Comparison of ENCODE assay signal across 21 cellular contexts in the genomic region with DNA sequence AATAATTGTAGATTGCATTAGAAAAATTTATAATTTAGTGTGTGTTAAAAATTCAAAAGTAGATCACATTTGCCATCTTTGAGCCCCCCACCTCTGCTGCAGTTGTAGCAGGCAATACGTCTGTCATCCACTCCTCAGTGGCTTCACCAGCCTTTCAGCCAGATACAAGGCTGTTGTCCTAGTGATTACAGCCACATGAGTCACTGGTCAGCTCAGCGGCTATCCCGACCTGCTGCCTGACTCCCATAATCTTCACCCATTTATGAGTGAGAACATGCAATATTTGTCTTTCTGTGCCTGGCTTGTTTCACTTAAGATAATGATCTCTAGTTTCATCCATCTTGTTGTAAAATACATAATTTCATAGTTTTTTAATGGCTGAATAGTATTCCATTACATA. TPM values are rescaled to one million over a fixed set of nuclear protein-coding genes. Genes with fewer than 3 reads are reported as not detected.
DNase-seq lines count a peak whose midpoint lies in the region; ATAC-seq and TF ChIP-seq lines count a peak whose summit lies in the region.
"Had no signal": no experiment of that assay in that cellular context is flagged by ENCODE, and none has a peak within 500 bp of the region (broad histone marks: within the 10 kb centered on the region; RNA-seq: fewer than 3 reads in every experiment).

No MANE protein-coding gene starts in this region.

- DNase-seq in HCEC 1CT (peak; percentile 46), Panc1 (ENCODE audit: low read depth, low spot score) (peak; percentile 25), choroid plexus epithelial cell (ENCODE audit: low read depth) (peak; percentile 68), osteoblast (ENCODE audit: insufficient read length, low spot score, missing footprints) (peak; percentile 48), OCI-M1 (lab: John Stamatoyannopoulos, UW) (no peak), omental fat pad (ENCODE audit: low spot score) (no peak)
- no peak for DNase-seq in activated naive CD4-positive, alpha-beta T cell treated with anti-CD3 and anti-CD28 coated beads, Interleukin-2, amount 10 ng/mL, durations not matched to agents 7 days and 5 days
- DNase-seq: activated CD4-positive, alpha-beta T cell treated with anti-CD3 and anti-CD28 coated beads, Interleukin-2, amount 10 ng/mL, durations not matched to agents 7 days and 5 days; activated naive CD4-positive, alpha-beta T cell; cortex of kidney; DMS153; H9; lower lobe of right lung; naive thymus-derived CD8-positive, alpha-beta T cell; NCI-H1694 treated with DMSO at 0.1 percent for 48 hours; NCI-H510A; transverse colon had no signal

- no peaks in the 10 kb centered on the region for H3K36me3 ChIP-seq in Panc1 (ENCODE audit: control insufficient read depth, insufficient read depth, low read length)
- H3K36me3 ChIP-seq in osteoblast (ENCODE audit: insufficient read depth, low read length): no peaks in the 10 kb centered on the region
- H3K36me3 ChIP-seq: BLaER1, gastroesophageal sphincter, lower lobe of right lung, transverse colon had no signal

- no peaks in the 10 kb centered on the region for H3K4me1 Mint-ChIP-seq in activated naive CD4-positive, alpha-beta T cell treated with anti-CD3 and anti-CD28 coated beads, Interleukin-2, amount 10 ng/mL, durations not matched to agents 7 days and 5 days
- H3K4me1 Mint-ChIP-seq: activated CD4-positive, alpha-beta T cell treated with anti-CD3 and anti-CD28 coated beads, Interleukin-2, amount 10 ng/mL, durations not matched to agents 7 days and 5 days; naive thymus-derived CD8-positive, alpha-beta T cell had no signal

- no peaks in the 10 kb centered on the region for H3K36me3 Mint-ChIP-seq in activated naive CD4-positive, alpha-beta T cell treated with anti-CD3 and anti-CD28 coated beads, Interleukin-2, amount 10 ng/mL, durations not matched to agents 7 days and 5 days

- no peaks in the 10 kb centered on the region for H4K20me1 ChIP-seq in osteoblast (ENCODE audit: insufficient read depth, low read length)
- H4K20me1 ChIP-seq: BLaER1 had no signal

- H3K9me3 Mint-ChIP-seq in activated naive CD4-positive, alpha-beta T cell treated with anti-CD3 and anti-CD28 coated beads, Interleukin-2, amount 10 ng/mL, durations not matched to agents 7 days and 5 days: no peaks in the 10 kb centered on the region
- H3K9me3 Mint-ChIP-seq: activated CD4-positive, alpha-beta T cell treated with anti-CD3 and anti-CD28 coated beads, Interleukin-2, amount 10 ng/mL, durations not matched to agents 7 days and 5 days had no signal

- H3K4me3 ChIP-seq in Panc1 (ENCODE audit: low read depth in 2 of 2, low read length in 2 of 2) (no peak overlapping the region), choroid plexus epithelial cell (ENCODE audit: low read depth, low read length) (no peak overlapping the region), osteoblast (ENCODE audit: insufficient read depth, low read length) (no peak overlapping the region)
- H3K4me3 ChIP-seq: BLaER1, gastroesophageal sphincter, lower lobe of right lung, transverse colon had no signal

- H2AFZ ChIP-seq in osteoblast (ENCODE audit: low read length): no peak overlapping the region

- CTCF ChIA-PET in Panc1 (lab: Charles Lee): no interaction called here
- CTCF ChIA-PET in activated naive CD4-positive, alpha-beta T cell treated with anti-CD3 and anti-CD28 coated beads, Interleukin-2, amount 10 ng/mL, durations not matched to agents 7 days and 5 days (lab: Charles Lee): no interaction called here

- H3K4me1 ChIP-seq in Panc1 (ENCODE audit: control insufficient read depth, insufficient read depth, low read length) (no peaks in the 10 kb centered on the region), osteoblast (ENCODE audit: insufficient read depth, low read length) (no peaks in the 10 kb centered on the region)
- H3K4me1 ChIP-seq: BLaER1, gastroesophageal sphincter, lower lobe of right lung, transverse colon had no signal

- no peak overlapping the region for H3K4me3 Mint-ChIP-seq in activated naive CD4-positive, alpha-beta T cell treated with anti-CD3 and anti-CD28 coated beads, Interleukin-2, amount 10 ng/mL, durations not matched to agents 7 days and 5 days
- H3K4me3 Mint-ChIP-seq: activated CD4-positive, alpha-beta T cell treated with anti-CD3 and anti-CD28 coated beads, Interleukin-2, amount 10 ng/mL, durations not matched to agents 7 days and 5 days; H9; naive thymus-derived CD8-positive, alpha-beta T cell had no signal

- H3K27me3 ChIP-seq in Panc1 (ENCODE audit: control insufficient read depth, insufficient read depth, low read length) (no peaks in the 10 kb centered on the region), osteoblast (ENCODE audit: insufficient read depth, low read length) (no peaks in the 10 kb centered on the region)
- H3K27me3 ChIP-seq: BLaER1, gastroesophageal sphincter, transverse colon had no signal

- H3K79me2 ChIP-seq in osteoblast (ENCODE audit: insufficient read depth, low read length): no peaks in the 10 kb centered on the region

- intact Hi-C loops in Panc1 (cut with micrococcal nuclease; ENCODE audit: unreplicated experiment): no loop called here

- TF ChIP-seq CTCF in Panc1 (IDR thresholded peaks at IDR 0.05) (no peak), choroid plexus epithelial cell (conservative IDR thresholded peaks at IDR 0.05; ENCODE audit: low read depth, low read length) (no peak), osteoblast (IDR thresholded peaks at IDR 0.05; ENCODE audit: extremely low read depth, low read depth, low read length) (no peak), omental fat pad (IDR thresholded peaks at IDR 0.05) (no peak)

- in situ Hi-C loops in Panc1 (cut with HindIII; ENCODE audit: low pct_unique_long_range_greater_than_20kb, low sequenced_read_pairs): no loop called here

- H3K27ac Mint-ChIP-seq in activated naive CD4-positive, alpha-beta T cell treated with anti-CD3 and anti-CD28 coated beads, Interleukin-2, amount 10 ng/mL, durations not matched to agents 7 days and 5 days: no peak overlapping the region
- H3K27ac Mint-ChIP-seq: activated CD4-positive, alpha-beta T cell treated with anti-CD3 and anti-CD28 coated beads, Interleukin-2, amount 10 ng/mL, durations not matched to agents 7 days and 5 days; H9; naive thymus-derived CD8-positive, alpha-beta T cell had no signal

- H3K9me3 ChIP-seq in Panc1 (ENCODE audit: control insufficient read depth, insufficient read depth, low read depth, low read length) (no peaks in the 10 kb centered on the region), osteoblast (ENCODE audit: low read depth, low read length) (no peaks in the 10 kb centered on the region)
- H3K9me3 ChIP-seq: lower lobe of right lung, transverse colon had no signal

- peaks cover 5% of the 10 kb centered on the region for H3K27me3 Mint-ChIP-seq in activated naive CD4-positive, alpha-beta T cell treated with anti-CD3 and anti-CD28 coated beads, Interleukin-2, amount 10 ng/mL, durations not matched to agents 7 days and 5 days

- POLR2A ChIA-PET in Panc1 (lab: Charles Lee): no interaction called here

- no peak overlapping the region for H3K4me2 ChIP-seq in osteoblast (ENCODE audit: insufficient read depth, low read length)
- H3K4me2 ChIP-seq: BLaER1 had no signal

- H3K27ac ChIP-seq in Panc1 (ENCODE audit: low read length): no peak overlapping the region
- H3K27ac ChIP-seq in osteoblast (ENCODE audit: low read depth, low read length): no peak overlapping the region
- H3K27ac ChIP-seq: BLaER1, gastroesophageal sphincter, lower lobe of right lung, transverse colon had no signal

- BruUV-seq in Panc1 (replicated peaks; lab: Mats Ljungman, UMichigan): no TSS peak

- ATAC-seq in Panc1: no peak
- no peak for ATAC-seq in GM19463 (IDR thresholded peaks at IDR 0.05; ENCODE audit: unreplicated experiment)
- ATAC-seq in omental fat pad (ENCODE audit: low FRiP score): no peak
- ATAC-seq: gastroesophageal sphincter; lower lobe of right lung; naive thymus-derived CD8-positive, alpha-beta T cell had no signal

RNA-seq across cellular contexts. Expression of a gene that starts 9.2 kb away (rescaled TPM):
- not detected for total RNA-seq in Panc1 (2021; ENCODE audit: unreplicated experiment)
- not detected for polyA plus RNA-seq in Panc1 (2012; ENCODE audit: insufficient read length)
- total RNA-seq in osteoblast: not detected in 2 replicates
- not detected for total RNA-seq in omental fat pad
- total RNA-seq: activated CD4-positive, alpha-beta T cell treated with anti-CD3 and anti-CD28 coated beads, Interleukin-2, amount 10 ng/mL, durations not matched to agents 7 days and 5 days; gastroesophageal sphincter; H9; lower lobe of right lung; naive thymus-derived CD8-positive, alpha-beta T cell; pulmonary artery endothelial cell; transverse colon had no signal

RNA-seq across cellular contexts. Expression of a gene that starts 11.7 kb away (rescaled TPM):
- total RNA-seq in Panc1 (2021; ENCODE audit: unreplicated experiment): not detected
- not detected for polyA plus RNA-seq in Panc1 (2012; ENCODE audit: insufficient read length)
- not detected in 2 replicates for total RNA-seq in osteoblast
- total RNA-seq in omental fat pad: not detected
- total RNA-seq: activated CD4-positive, alpha-beta T cell treated with anti-CD3 and anti-CD28 coated beads, Interleukin-2, amount 10 ng/mL, durations not matched to agents 7 days and 5 days; gastroesophageal sphincter; lower lobe of right lung; naive thymus-derived CD8-positive, alpha-beta T cell; pulmonary artery endothelial cell; transverse colon had no signal
- polyA plus RNA-seq: naive thymus-derived CD8-positive, alpha-beta T cell had no signal

RNA-seq across cellular contexts. Expression of a gene that starts 28.1 kb away (rescaled TPM):
- total RNA-seq in Panc1 (2021; ENCODE audit: unreplicated experiment) (not detected), osteoblast (not detected in 2 replicates), omental fat pad (not detected)
- polyA plus RNA-seq in Panc1 (2012; ENCODE audit: insufficient read length): 0.05 TPM
- total RNA-seq: activated CD4-positive, alpha-beta T cell treated with anti-CD3 and anti-CD28 coated beads, Interleukin-2, amount 10 ng/mL, durations not matched to agents 7 days and 5 days; gastroesophageal sphincter; H9; lower lobe of right lung; naive thymus-derived CD8-positive, alpha-beta T cell; pulmonary artery endothelial cell; transverse colon had no signal
- polyA plus RNA-seq: naive thymus-derived CD8-positive, alpha-beta T cell had no signal

RNA-seq across cellular contexts. Expression of a gene that starts 51.4 kb away (rescaled TPM):
- total RNA-seq in Panc1 (2021; ENCODE audit: unreplicated experiment) (not detected), osteoblast (not detected in 2 replicates), omental fat pad (not detected)
- not detected for polyA plus RNA-seq in Panc1 (2012; ENCODE audit: insufficient read length)
- total RNA-seq: activated CD4-positive, alpha-beta T cell treated with anti-CD3 and anti-CD28 coated beads, Interleukin-2, amount 10 ng/mL, durations not matched to agents 7 days and 5 days; gastroesophageal sphincter; H9; lower lobe of right lung; naive thymus-derived CD8-positive, alpha-beta T cell; pulmonary artery endothelial cell; transverse colon had no signal
- polyA plus RNA-seq: naive thymus-derived CD8-positive, alpha-beta T cell had no signal

RNA-seq across cellular contexts. Expression of a gene that starts 57.8 kb away (rescaled TPM):
- total RNA-seq in Panc1 (2021; ENCODE audit: unreplicated experiment) (not detected), osteoblast (not detected in 2 replicates), omental fat pad (not detected)
- not detected for polyA plus RNA-seq in Panc1 (2012; ENCODE audit: insufficient read length)
- total RNA-seq: activated CD4-positive, alpha-beta T cell treated with anti-CD3 and anti-CD28 coated beads, Interleukin-2, amount 10 ng/mL, durations not matched to agents 7 days and 5 days; gastroesophageal sphincter; H9; lower lobe of right lung; naive thymus-derived CD8-positive, alpha-beta T cell; pulmonary artery endothelial cell; transverse colon had no signal
- polyA plus RNA-seq: naive thymus-derived CD8-positive, alpha-beta T cell had no signal

Comparison
In these comparisons a context has a peak if more than half of its experiments do, and no peak if none do; other contexts are left out.
1. DNase-seq: peak in HCEC 1CT (single experiment), Panc1 (single experiment), choroid plexus epithelial cell (single experiment) and osteoblast (single experiment); none in activated naive CD4-positive, alpha-beta T cell treated with anti-CD3 and anti-CD28 coated beads, Interleukin-2, amount 10 ng/mL, durations not matched to agents 7 days and 5 days (single experiment), OCI-M1 (single experiment) and omental fat pad (single experiment).